Comparison of ENCODE assay signal across 1 cellular context in the genomic region with DNA sequence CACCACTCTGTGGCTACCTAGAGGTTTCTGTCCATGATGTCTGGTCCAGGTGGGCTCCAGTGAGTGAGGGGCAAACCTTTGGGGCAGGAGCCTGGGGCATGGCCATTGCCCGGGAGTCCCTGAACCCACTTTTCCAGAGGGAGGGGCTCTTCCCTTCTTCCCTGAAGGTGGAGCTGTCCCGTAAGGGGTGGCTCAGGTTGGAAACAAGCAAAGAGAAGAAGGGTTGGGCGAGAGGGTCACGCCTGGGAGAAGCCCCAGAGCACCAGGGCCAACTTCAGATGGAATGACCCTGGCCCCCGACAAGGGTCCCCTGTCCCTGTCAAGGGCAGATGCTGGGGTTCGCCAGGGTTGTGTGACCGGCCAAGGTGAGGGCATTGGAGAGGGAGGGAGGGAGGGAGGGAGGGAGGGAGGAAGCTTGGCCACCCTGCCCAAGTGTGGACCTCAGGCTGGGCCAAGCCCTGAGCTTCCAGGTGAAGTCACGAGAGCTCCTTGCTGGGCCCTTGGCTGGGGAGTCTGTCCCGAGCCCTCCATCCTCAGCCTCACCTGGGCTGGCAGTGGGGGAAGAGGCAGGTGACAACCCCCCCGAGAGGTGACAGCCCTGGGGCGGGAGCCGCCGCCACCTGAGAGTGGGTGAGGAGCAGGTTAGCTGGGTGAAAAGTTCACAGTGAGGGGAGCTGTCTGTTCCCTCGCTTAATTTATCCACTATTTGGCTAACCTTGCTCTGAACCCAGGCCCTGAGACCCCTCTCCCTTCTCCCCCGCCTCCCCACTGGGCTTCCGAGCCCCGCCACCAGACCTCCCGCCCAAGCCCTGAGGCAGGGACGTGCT.
TF ChIP-seq lines count a peak whose summit lies in the region.

No MANE protein-coding gene starts in this region.

TF ChIP-seq in HCT116, 20 proteins besides CTCF, POLR2A, EP300 and RAD21 (continued from another document):
- TF ChIP-seq, protein P1, sequence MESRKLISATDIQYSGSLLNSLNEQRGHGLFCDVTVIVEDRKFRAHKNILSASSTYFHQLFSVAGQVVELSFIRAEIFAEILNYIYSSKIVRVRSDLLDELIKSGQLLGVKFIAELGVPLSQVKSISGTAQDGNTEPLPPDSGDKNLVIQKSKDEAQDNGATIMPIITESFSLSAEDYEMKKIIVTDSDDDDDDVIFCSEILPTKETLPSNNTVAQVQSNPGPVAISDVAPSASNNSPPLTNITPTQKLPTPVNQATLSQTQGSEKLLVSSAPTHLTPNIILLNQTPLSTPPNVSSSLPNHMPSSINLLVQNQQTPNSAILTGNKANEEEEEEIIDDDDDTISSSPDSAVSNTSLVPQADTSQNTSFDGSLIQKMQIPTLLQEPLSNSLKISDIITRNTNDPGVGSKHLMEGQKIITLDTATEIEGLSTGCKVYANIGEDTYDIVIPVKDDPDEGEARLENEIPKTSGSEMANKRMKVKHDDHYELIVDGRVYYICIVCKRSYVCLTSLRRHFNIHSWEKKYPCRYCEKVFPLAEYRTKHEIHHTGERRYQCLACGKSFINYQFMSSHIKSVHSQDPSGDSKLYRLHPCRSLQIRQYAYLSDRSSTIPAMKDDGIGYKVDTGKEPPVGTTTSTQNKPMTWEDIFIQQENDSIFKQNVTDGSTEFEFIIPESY (IDR thresholded peaks at IDR 0.05; ENCODE audit: extremely low read depth, insufficient replicate concordance, low read length): no peak
- TF ChIP-seq SRF (IDR thresholded peaks at IDR 0.05; ENCODE audit: low read depth): no peak
- TF ChIP-seq, protein P2, sequence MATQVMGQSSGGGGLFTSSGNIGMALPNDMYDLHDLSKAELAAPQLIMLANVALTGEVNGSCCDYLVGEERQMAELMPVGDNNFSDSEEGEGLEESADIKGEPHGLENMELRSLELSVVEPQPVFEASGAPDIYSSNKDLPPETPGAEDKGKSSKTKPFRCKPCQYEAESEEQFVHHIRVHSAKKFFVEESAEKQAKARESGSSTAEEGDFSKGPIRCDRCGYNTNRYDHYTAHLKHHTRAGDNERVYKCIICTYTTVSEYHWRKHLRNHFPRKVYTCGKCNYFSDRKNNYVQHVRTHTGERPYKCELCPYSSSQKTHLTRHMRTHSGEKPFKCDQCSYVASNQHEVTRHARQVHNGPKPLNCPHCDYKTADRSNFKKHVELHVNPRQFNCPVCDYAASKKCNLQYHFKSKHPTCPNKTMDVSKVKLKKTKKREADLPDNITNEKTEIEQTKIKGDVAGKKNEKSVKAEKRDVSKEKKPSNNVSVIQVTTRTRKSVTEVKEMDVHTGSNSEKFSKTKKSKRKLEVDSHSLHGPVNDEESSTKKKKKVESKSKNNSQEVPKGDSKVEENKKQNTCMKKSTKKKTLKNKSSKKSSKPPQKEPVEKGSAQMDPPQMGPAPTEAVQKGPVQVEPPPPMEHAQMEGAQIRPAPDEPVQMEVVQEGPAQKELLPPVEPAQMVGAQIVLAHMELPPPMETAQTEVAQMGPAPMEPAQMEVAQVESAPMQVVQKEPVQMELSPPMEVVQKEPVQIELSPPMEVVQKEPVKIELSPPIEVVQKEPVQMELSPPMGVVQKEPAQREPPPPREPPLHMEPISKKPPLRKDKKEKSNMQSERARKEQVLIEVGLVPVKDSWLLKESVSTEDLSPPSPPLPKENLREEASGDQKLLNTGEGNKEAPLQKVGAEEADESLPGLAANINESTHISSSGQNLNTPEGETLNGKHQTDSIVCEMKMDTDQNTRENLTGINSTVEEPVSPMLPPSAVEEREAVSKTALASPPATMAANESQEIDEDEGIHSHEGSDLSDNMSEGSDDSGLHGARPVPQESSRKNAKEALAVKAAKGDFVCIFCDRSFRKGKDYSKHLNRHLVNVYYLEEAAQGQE (IDR thresholded peaks at IDR 0.05; ENCODE audit: low read depth): no peak
